In genomic region chr13:81591528-81592220, GRCh38 we compare ENCODE assay signal across 9 cellular contexts.
"Had no signal": no experiment of that assay in that cellular context is flagged by ENCODE, and none has a peak within 500 bp of the region (broad histone marks: within the 10 kb centered on the region; RNA-seq: fewer than 3 reads in every experiment).

No MANE protein-coding gene starts in this region.

- H2AFZ ChIP-seq: GM23248 had no signal

- H3K9ac ChIP-seq: GM23248 had no signal

- ATAC-seq: K562 had no signal

- H3K4me3 ChIP-seq: GM23248, K562 had no signal

- FAIRE-seq: H54, HTR-8/SVneo, K562 had no signal

- DNase-seq: GM23248, GOT3, H9, HCEC 1CT, IMR-90, KG1 had no signal

- H3K27ac ChIP-seq: GM23248 had no signal
